38 cellular contexts compared by ENCODE assay signal in the genomic region with DNA sequence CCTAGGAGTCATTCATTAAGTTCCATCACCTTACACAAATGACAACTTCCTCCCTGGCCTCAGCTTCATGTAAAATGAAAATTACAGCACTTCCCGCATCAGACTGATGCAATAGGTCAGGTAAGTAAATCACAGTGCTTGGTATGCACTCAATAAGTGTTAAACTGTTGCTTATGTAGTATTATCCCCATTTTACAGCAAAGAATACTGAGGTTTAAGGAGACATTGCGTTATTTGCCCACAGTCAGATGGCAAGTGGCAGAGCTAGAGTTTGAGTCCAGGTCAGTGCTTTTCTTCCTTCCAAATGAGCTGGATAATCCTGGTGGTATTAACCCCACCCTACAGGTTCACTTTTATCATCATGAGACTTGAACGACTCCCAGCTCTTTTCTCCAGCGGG. TPM values are rescaled to one million over a fixed set of nuclear protein-coding genes. Genes with fewer than 3 reads are reported as not detected.
"Had no signal": no experiment of that assay in that cellular context is flagged by ENCODE, and none has a peak within 500 bp of the region (broad histone marks: within the 10 kb centered on the region; RNA-seq: fewer than 3 reads in every experiment).

No MANE protein-coding gene starts in this region.

- H3K27ac Mint-ChIP-seq: activated B cell treated with CpG ODN at 0.5 μM for 24 hours; activated CD4-positive, alpha-beta memory T cell treated with anti-CD3 and anti-CD28 coated beads, Interleukin-2, amount 10 ng/mL, durations not matched to agents 7 days and 5 days; activated CD4-positive, alpha-beta T cell treated with anti-CD3 and anti-CD28 coated beads for 36 hours; activated CD4-positive, alpha-beta T cell treated with anti-CD3 and anti-CD28 coated beads, Interleukin-2, amount 10 ng/mL, durations not matched to agents 7 days and 5 days; activated CD8-positive, alpha-beta memory T cell treated with anti-CD3 and anti-CD28 coated beads, Interleukin-2, amount 10 ng/mL, durations not matched to agents 7 days and 5 days; activated CD8-positive, alpha-beta T cell treated with anti-CD3 and anti-CD28 coated beads, Interleukin-2, amount 10 ng/mL, durations not matched to agents 7 days and 5 days; activated naive CD4-positive, alpha-beta T cell treated with anti-CD3 and anti-CD28 coated beads, Interleukin-2, amount 10 ng/mL, durations not matched to agents 7 days and 5 days; activated naive CD4-positive, alpha-beta T cell treated with anti-CD3 and anti-CD28 coated beads, Interleukin-2, amount 50 U/mL, for 24 hours; activated naive CD8-positive, alpha-beta T cell; activated naive CD8-positive, alpha-beta T cell treated with anti-CD3 and anti-CD28 coated beads, Interleukin-2, amount 10 ng/mL, durations not matched to agents 7 days and 5 days; activated naive CD8-positive, alpha-beta T cell treated with anti-CD3 and anti-CD28 coated beads, Interleukin-2, amount 50 U/mL, for 24 hours; activated T-cell treated with anti-CD3 and anti-CD28 coated beads, Interleukin-2, amount 50 U/mL, for 24 hours; activated T-helper 2 cell treated with anti-CD3 and anti-CD28 coated beads, Interferon-gamma antibody, Interleukin-2, Interleukin-4, amounts not matched to agents 10 μg/mL and 5 μg/mL and 100 μg/mL, durations not matched to agents 14 hours and 24 hours and 36 hours; brain; T-helper 1 cell treated with Interleukin-12 subunit alpha and Interleukin-12 subunit beta and Interleukin-4 antibody, amounts not matched to agents 30 μg/mL and 1 μg/mL, for 36 hours; T-helper 2 cell treated with Interferon-gamma antibody and Interleukin-4, amounts not matched to agents 5 μg/mL and 100 μg/mL, for 36 hours had no signal

- H3K9me3 Mint-ChIP-seq: activated CD4-positive, alpha-beta memory T cell treated with anti-CD3 and anti-CD28 coated beads, Interleukin-2, amount 10 ng/mL, durations not matched to agents 7 days and 5 days; activated CD4-positive, alpha-beta T cell treated with anti-CD3 and anti-CD28 coated beads, Interleukin-2, amount 10 ng/mL, durations not matched to agents 7 days and 5 days; activated naive CD4-positive, alpha-beta T cell treated with anti-CD3 and anti-CD28 coated beads, Interleukin-2, amount 10 ng/mL, durations not matched to agents 7 days and 5 days; activated T-cell treated with anti-CD3 and anti-CD28 coated beads, Interleukin-2, amount 50 U/mL, for 24 hours; activated T-helper 2 cell treated with anti-CD3 and anti-CD28 coated beads, Interferon-gamma antibody, Interleukin-2, Interleukin-4, amounts not matched to agents 10 μg/mL and 5 μg/mL and 100 μg/mL, durations not matched to agents 14 hours and 24 hours and 36 hours; brain; T-helper 2 cell treated with Interferon-gamma antibody and Interleukin-4, amounts not matched to agents 5 μg/mL and 100 μg/mL, for 36 hours had no signal

- H3K27me3 Mint-ChIP-seq: activated naive CD8-positive, alpha-beta T cell treated with anti-CD3 and anti-CD28 coated beads, Interleukin-2, amount 10 ng/mL, durations not matched to agents 7 days and 5 days had no signal

- ATAC-seq: activated CD4-positive, alpha-beta T cell treated with anti-CD3 and anti-CD28 coated beads for 36 hours; activated CD4-positive, CD25-positive, alpha-beta regulatory T cell treated with anti-CD3 and anti-CD28 coated beads, Interleukin-2, amount 50 U/mL, for 24 hours; activated CD8-positive, alpha-beta memory T cell treated with anti-CD3 and anti-CD28 coated beads, Interleukin-2, amount 10 ng/mL, durations not matched to agents 7 days and 5 days; activated CD8-positive, alpha-beta T cell treated with anti-CD3 and anti-CD28 coated beads, Interleukin-2, amount 10 ng/mL, durations not matched to agents 7 days and 5 days; activated naive CD8-positive, alpha-beta T cell treated with anti-CD3 and anti-CD28 coated beads, Interleukin-2, amount 50 U/mL, for 24 hours had no signal

- H3K36me3 Mint-ChIP-seq: activated CD8-positive, alpha-beta memory T cell treated with anti-CD3 and anti-CD28 coated beads, Interleukin-2, amount 10 ng/mL, durations not matched to agents 7 days and 5 days; activated naive CD4-positive, alpha-beta T cell treated with anti-CD3 and anti-CD28 coated beads, Interleukin-2, amount 10 ng/mL, durations not matched to agents 7 days and 5 days; activated naive CD4-positive, alpha-beta T cell treated with anti-CD3 and anti-CD28 coated beads, Interleukin-2, amount 50 U/mL, for 24 hours; activated naive CD8-positive, alpha-beta T cell; activated naive CD8-positive, alpha-beta T cell treated with anti-CD3 and anti-CD28 coated beads, Interleukin-2, amount 10 ng/mL, durations not matched to agents 7 days and 5 days; brain had no signal

- H3K27me3 ChIP-seq: ascending aorta had no signal

- FAIRE-seq: bronchial epithelial cell had no signal

- DNase-seq: activated B cell treated with CpG ODN at 0.5 μM for 24 hours; activated CD4-positive, alpha-beta memory T cell treated with anti-CD3 and anti-CD28 coated beads, Interleukin-2, amount 10 ng/mL, durations not matched to agents 7 days and 5 days; activated CD4-positive, alpha-beta T cell treated with anti-CD3 and anti-CD28 coated beads for 1 hour; activated CD4-positive, alpha-beta T cell treated with anti-CD3 and anti-CD28 coated beads for 36 hours; activated CD4-positive, alpha-beta T cell treated with anti-CD3 and anti-CD28 coated beads for 48 hours; activated CD4-positive, alpha-beta T cell treated with anti-CD3 and anti-CD28 coated beads, Interleukin-2, amount 10 ng/mL, durations not matched to agents 7 days and 5 days; activated CD4-positive, alpha-beta T cell treated with anti-CD3 and anti-CD28 coated beads, Interleukin-2, amount 50 U/mL, for 48 hours; activated CD8-positive, alpha-beta memory T cell treated with anti-CD3 and anti-CD28 coated beads for 24 hours; activated CD8-positive, alpha-beta memory T cell treated with anti-CD3 and anti-CD28 coated beads, Interleukin-2, amount 10 ng/mL, durations not matched to agents 7 days and 5 days; activated CD8-positive, alpha-beta memory T cell treated with anti-CD3 and anti-CD28 coated beads, Interleukin-2, amount 50 U/mL, for 48 hours; activated CD8-positive, alpha-beta T cell treated with anti-CD3 and anti-CD28 coated beads, Interleukin-2, amount 10 ng/mL, durations not matched to agents 7 days and 5 days; activated effector memory CD4-positive, alpha-beta T cell treated with Interleukin-2 at 50 U/mL for 16 hours; activated gamma-delta T cell; activated naive CD4-positive, alpha-beta T cell treated with anti-CD3 and anti-CD28 coated beads, Interleukin-2, amount 10 ng/mL, durations not matched to agents 7 days and 5 days; activated naive CD4-positive, alpha-beta T cell treated with Interleukin-2 at 50 U/mL for 16 hours; activated naive CD8-positive, alpha-beta T cell treated with anti-CD3 and anti-CD28 coated beads, Interleukin-2, amount 10 ng/mL, durations not matched to agents 7 days and 5 days; activated naive CD8-positive, alpha-beta T cell treated with anti-CD3 and anti-CD28 coated beads, Interleukin-2, amount 50 U/mL, for 24 hours; activated T-cell treated with anti-CD3 and anti-CD28 coated beads, Interleukin-2, amount 50 U/mL, for 24 hours; activated T-cell treated with anti-CD3 and anti-CD28 coated beads, Interleukin-2, amount 50 U/mL, for 48 hours; amygdala; anterior cingulate cortex; caudate nucleus; cerebellar nuclear complex; T-helper 2 cell; T-helper 9 cell had no signal

- H3K36me3 ChIP-seq: ascending aorta, cardiac muscle cell had no signal

- H3K4me1 ChIP-seq: ascending aorta had no signal

- H3K4me3 Mint-ChIP-seq: activated B cell treated with CpG ODN at 0.5 μM for 24 hours; activated CD4-positive, alpha-beta memory T cell treated with anti-CD3 and anti-CD28 coated beads, Interleukin-2, amount 10 ng/mL, durations not matched to agents 7 days and 5 days; activated CD4-positive, alpha-beta T cell treated with anti-CD3 and anti-CD28 coated beads for 36 hours; activated CD4-positive, alpha-beta T cell treated with anti-CD3 and anti-CD28 coated beads, Interleukin-2, amount 10 ng/mL, durations not matched to agents 7 days and 5 days; activated CD8-positive, alpha-beta memory T cell treated with anti-CD3 and anti-CD28 coated beads, Interleukin-2, amount 10 ng/mL, durations not matched to agents 7 days and 5 days; activated CD8-positive, alpha-beta T cell treated with anti-CD3 and anti-CD28 coated beads, Interleukin-2, amount 10 ng/mL, durations not matched to agents 7 days and 5 days; activated naive CD4-positive, alpha-beta T cell treated with anti-CD3 and anti-CD28 coated beads, Interleukin-2, amount 10 ng/mL, durations not matched to agents 7 days and 5 days; activated naive CD4-positive, alpha-beta T cell treated with anti-CD3 and anti-CD28 coated beads, Interleukin-2, amount 50 U/mL, for 24 hours; activated naive CD8-positive, alpha-beta T cell; activated naive CD8-positive, alpha-beta T cell treated with anti-CD3 and anti-CD28 coated beads, Interleukin-2, amount 10 ng/mL, durations not matched to agents 7 days and 5 days; activated naive CD8-positive, alpha-beta T cell treated with anti-CD3 and anti-CD28 coated beads, Interleukin-2, amount 50 U/mL, for 24 hours; activated T-cell treated with anti-CD3 and anti-CD28 coated beads, Interleukin-2, amount 50 U/mL, for 24 hours; brain; central memory CD8-positive, alpha-beta T cell; T-helper 1 cell treated with Interleukin-12 subunit alpha and Interleukin-12 subunit beta and Interleukin-4 antibody, amounts not matched to agents 30 μg/mL and 1 μg/mL, for 36 hours; T-helper 2 cell treated with Interferon-gamma antibody and Interleukin-4, amounts not matched to agents 5 μg/mL and 100 μg/mL, for 36 hours had no signal

- H3K9me3 ChIP-seq: ascending aorta had no signal

- H3K4me1 Mint-ChIP-seq: activated B cell treated with CpG ODN at 0.5 μM for 24 hours; activated CD4-positive, alpha-beta memory T cell treated with anti-CD3 and anti-CD28 coated beads, Interleukin-2, amount 10 ng/mL, durations not matched to agents 7 days and 5 days; activated CD4-positive, alpha-beta T cell treated with anti-CD3 and anti-CD28 coated beads for 36 hours; activated CD4-positive, alpha-beta T cell treated with anti-CD3 and anti-CD28 coated beads, Interleukin-2, amount 10 ng/mL, durations not matched to agents 7 days and 5 days; activated CD8-positive, alpha-beta memory T cell treated with anti-CD3 and anti-CD28 coated beads, Interleukin-2, amount 10 ng/mL, durations not matched to agents 7 days and 5 days; activated naive CD4-positive, alpha-beta T cell treated with anti-CD3 and anti-CD28 coated beads, Interleukin-2, amount 10 ng/mL, durations not matched to agents 7 days and 5 days; activated naive CD4-positive, alpha-beta T cell treated with anti-CD3 and anti-CD28 coated beads, Interleukin-2, amount 50 U/mL, for 24 hours; activated naive CD8-positive, alpha-beta T cell treated with anti-CD3 and anti-CD28 coated beads, Interleukin-2, amount 10 ng/mL, durations not matched to agents 7 days and 5 days; activated naive CD8-positive, alpha-beta T cell treated with anti-CD3 and anti-CD28 coated beads, Interleukin-2, amount 50 U/mL, for 24 hours; brain; central memory CD8-positive, alpha-beta T cell had no signal

- H3K4me3 ChIP-seq: ascending aorta, cardiac muscle cell had no signal

- H3K27ac ChIP-seq: ascending aorta, cardiac muscle cell, VCaP had no signal

RNA-seq across cellular contexts. Expression of a gene that starts 29.7 kb away (rescaled TPM):
- total RNA-seq: activated B cell treated with CpG ODN at 0.5 μM for 24 hours; activated CD4-positive, alpha-beta memory T cell treated with anti-CD3 and anti-CD28 coated beads, Interleukin-2, amount 10 ng/mL, durations not matched to agents 7 days and 5 days; activated CD4-positive, alpha-beta T cell treated with anti-CD3 and anti-CD28 coated beads for 36 hours; activated CD4-positive, alpha-beta T cell treated with anti-CD3 and anti-CD28 coated beads, Interleukin-2, amount 10 ng/mL, durations not matched to agents 7 days and 5 days; activated CD8-positive, alpha-beta memory T cell treated with anti-CD3 and anti-CD28 coated beads, Interleukin-2, amount 10 ng/mL, durations not matched to agents 7 days and 5 days; activated CD8-positive, alpha-beta T cell treated with anti-CD3 and anti-CD28 coated beads, Interleukin-2, amount 10 ng/mL, durations not matched to agents 7 days and 5 days; activated naive CD8-positive, alpha-beta T cell treated with anti-CD3 and anti-CD28 coated beads, Interleukin-2, amount 10 ng/mL, durations not matched to agents 7 days and 5 days; activated T-helper 2 cell treated with anti-CD3 and anti-CD28 coated beads, Interferon-gamma antibody, Interleukin-2, Interleukin-4, amounts not matched to agents 10 μg/mL and 5 μg/mL and 100 μg/mL, durations not matched to agents 14 hours and 24 hours and 36 hours; ascending aorta; bronchial epithelial cell; chondrocyte had no signal
